ENCODE assay signal across 1 cellular context in genomic region chr19:1748115-1748702, GRCh38.
A peak's percentile ranks its signal among the peaks of the same experiment; 100 is the strongest.
TF ChIP-seq lines count a peak whose summit lies in the region.

No MANE protein-coding gene starts in this region.

TF ChIP-seq in HEK293, 187 proteins besides CTCF, POLR2A, EP300 and RAD21 (continued from another document):
- TF ChIP-seq, protein P1, sequence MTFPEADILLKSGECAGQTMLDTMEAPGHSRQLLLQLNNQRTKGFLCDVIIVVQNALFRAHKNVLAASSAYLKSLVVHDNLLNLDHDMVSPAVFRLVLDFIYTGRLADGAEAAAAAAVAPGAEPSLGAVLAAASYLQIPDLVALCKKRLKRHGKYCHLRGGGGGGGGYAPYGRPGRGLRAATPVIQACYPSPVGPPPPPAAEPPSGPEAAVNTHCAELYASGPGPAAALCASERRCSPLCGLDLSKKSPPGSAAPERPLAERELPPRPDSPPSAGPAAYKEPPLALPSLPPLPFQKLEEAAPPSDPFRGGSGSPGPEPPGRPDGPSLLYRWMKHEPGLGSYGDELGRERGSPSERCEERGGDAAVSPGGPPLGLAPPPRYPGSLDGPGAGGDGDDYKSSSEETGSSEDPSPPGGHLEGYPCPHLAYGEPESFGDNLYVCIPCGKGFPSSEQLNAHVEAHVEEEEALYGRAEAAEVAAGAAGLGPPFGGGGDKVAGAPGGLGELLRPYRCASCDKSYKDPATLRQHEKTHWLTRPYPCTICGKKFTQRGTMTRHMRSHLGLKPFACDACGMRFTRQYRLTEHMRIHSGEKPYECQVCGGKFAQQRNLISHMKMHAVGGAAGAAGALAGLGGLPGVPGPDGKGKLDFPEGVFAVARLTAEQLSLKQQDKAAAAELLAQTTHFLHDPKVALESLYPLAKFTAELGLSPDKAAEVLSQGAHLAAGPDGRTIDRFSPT (tag by site-specific recombination; IDR thresholded peaks at IDR 0.05), result no peak
- TF ChIP-seq MZF1 (tag by site-specific recombination; IDR thresholded peaks at IDR 0.05; ENCODE audit: borderline replicate concordance) (peak; percentile 30; the same call in 1 of the 2 replicates), PRDM1 (tag by site-specific recombination; IDR thresholded peaks at IDR 0.05) (0 out of 2 replicates have a peak, but pooled peaks have one; percentile 4), ZBTB26 (tag by site-specific recombination; optimal IDR thresholded peaks at IDR 0.05) (peak; percentile 20), ZFP3 (tag by site-specific recombination; IDR thresholded peaks at IDR 0.05; ENCODE audit: low read depth) (no peak), ZBTB8A (tag by site-specific recombination; IDR thresholded peaks at IDR 0.05) (peak; percentile 94), ZFHX2 (tag by site-specific recombination; conservative IDR thresholded peaks at IDR 0.05) (peak; percentile 41; the same call in 1 of the 2 replicates)
TF ChIP-seq in HEK293: peak in this region for 14.
